In the genomic region with DNA sequence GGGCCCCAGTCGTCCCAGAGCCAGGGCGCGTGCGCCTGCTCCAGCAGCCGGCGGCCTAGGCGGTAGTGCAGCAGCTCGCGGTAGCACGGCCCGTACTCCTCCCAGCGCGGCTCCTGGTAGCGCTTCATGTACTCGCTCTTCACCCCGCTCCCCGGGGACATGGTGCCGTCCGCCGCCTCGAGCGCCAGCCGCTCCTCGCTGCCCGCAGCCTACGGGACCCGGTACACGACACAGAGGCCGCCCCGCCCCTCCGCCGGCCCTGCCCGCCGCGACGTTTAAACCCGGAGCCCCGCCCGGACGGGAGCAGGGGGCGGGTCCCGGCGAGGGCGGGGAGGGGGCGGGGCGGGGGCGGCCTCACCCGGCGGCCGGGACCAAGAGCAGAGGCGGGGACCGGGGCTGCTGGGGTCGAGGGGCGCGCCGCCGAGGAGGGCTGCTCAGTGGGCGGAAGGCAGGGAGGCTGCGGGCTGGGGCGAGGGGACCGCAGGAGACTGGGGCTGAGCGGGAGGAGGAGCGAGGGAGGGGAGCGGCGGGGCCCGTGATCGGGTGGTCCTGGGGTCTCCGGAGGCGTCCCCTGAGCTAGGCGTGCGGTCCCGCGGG, we compare ENCODE assay signal across 8 cellular contexts. TPM values are rescaled to one million over a fixed set of nuclear protein-coding genes. Genes with fewer than 3 reads are reported as not detected.
DNase-seq lines count a peak whose midpoint lies in the region; ATAC-seq and TF ChIP-seq lines count a peak whose summit lies in the region.

No MANE protein-coding gene starts in this region.

- peak; percentile 74 for ATAC-seq in HG03439 (IDR thresholded peaks at IDR 0.05; ENCODE audit: unreplicated experiment)
- peak; percentile 96 for ATAC-seq in lung (ENCODE audit: insufficient read depth, low FRiP score)

- 0 to 1% methylated on average over 53 to 73 of the region's 73 CpGs for WGBS in lung, 2 donors

- H3K9me3 Mint-ChIP-seq in activated CD4-positive, alpha-beta memory T cell treated with anti-CD3 and anti-CD28 coated beads, Interleukin-2, amount 10 ng/mL, durations not matched to agents 7 days and 5 days: peaks cover 2% of the 10 kb centered on the region

- no peaks in the 10 kb centered on the region for H3K9me3 ChIP-seq in lung (ENCODE audit: control insufficient read depth in 2 of 2, insufficient read depth in 1 of 2, low read length in 1 of 2)

- H3K27ac ChIP-seq in C4-2B: peak overlapping the region; percentile 90
- H3K27ac ChIP-seq in lung (ENCODE audit: low read depth in 1 of 2, low read length in 1 of 2): peak overlapping the region; percentile 74 to 93

- peaks cover 0 to 4% of the 10 kb centered on the region in 2 donors for H3K4me1 ChIP-seq in lung (ENCODE audit: control insufficient read depth in 2 of 2, insufficient read depth in 2 of 2, low read length in 2 of 2)

- peak overlapping the region; percentile 61 for H3K27ac Mint-ChIP-seq in activated CD4-positive, alpha-beta memory T cell treated with anti-CD3 and anti-CD28 coated beads, Interleukin-2, amount 10 ng/mL, durations not matched to agents 7 days and 5 days

- peaks cover 9% of the 10 kb centered on the region for H3K36me3 Mint-ChIP-seq in activated CD4-positive, alpha-beta memory T cell treated with anti-CD3 and anti-CD28 coated beads, Interleukin-2, amount 10 ng/mL, durations not matched to agents 7 days and 5 days (ENCODE audit: low read depth)

- H3K4me3 ChIP-seq in lung: peak overlapping the region; percentile 93

- peaks cover 20% of the 10 kb centered on the region for H3K27me3 Mint-ChIP-seq in activated CD4-positive, alpha-beta memory T cell treated with anti-CD3 and anti-CD28 coated beads, Interleukin-2, amount 10 ng/mL, durations not matched to agents 7 days and 5 days

- peaks cover 49% of the 10 kb centered on the region for H3K4me1 Mint-ChIP-seq in activated CD4-positive, alpha-beta memory T cell treated with anti-CD3 and anti-CD28 coated beads, Interleukin-2, amount 10 ng/mL, durations not matched to agents 7 days and 5 days

- H3K27me3 ChIP-seq in lung (ENCODE audit: control insufficient read depth, insufficient read depth): no peaks in the 10 kb centered on the region

- H3K36me3 ChIP-seq in lung (ENCODE audit: control insufficient read depth in 2 of 2, insufficient read depth in 2 of 2, low read length in 2 of 2): no peaks in the 10 kb centered on the region

- H3K4me3 Mint-ChIP-seq in activated CD4-positive, alpha-beta memory T cell treated with anti-CD3 and anti-CD28 coated beads, Interleukin-2, amount 10 ng/mL, durations not matched to agents 7 days and 5 days: peak overlapping the region; percentile 83

- POLR2A ChIA-PET in activated CD4-positive, alpha-beta memory T cell treated with anti-CD3 and anti-CD28 coated beads, Interleukin-2, amount 10 ng/mL, durations not matched to agents 7 days and 5 days (lab: Charles Lee): interaction anchor here (0.6 to 3.2 kb wide), 11 partner anchors 8 to 606 kb away, joined by 3 to 14 read pairs (median 5); a partner anchor contains a TSS

- TF ChIP-seq CTCF in C4-2B (conservative IDR thresholded peaks at IDR 0.05) (no peak), lung (IDR thresholded peaks at IDR 0.05; ENCODE audit: control extremely low read depth, extremely low read depth) (no peak)

- DNase-seq in GM19240 (ENCODE audit: insufficient read length, low spot score): peak; percentile 39
- DNase-seq in NCI-H69 (lab: John Stamatoyannopoulos, UW): peak; percentile 95
- DNase-seq in activated CD4-positive, alpha-beta memory T cell treated with anti-CD3 and anti-CD28 coated beads, Interleukin-2, amount 10 ng/mL, durations not matched to agents 7 days and 5 days: peak; percentile 84
- DNase-seq in ecto neural progenitor cell (ENCODE audit: low spot score): peak; percentile 92
- DNase-seq in lung (ENCODE audit: low spot score): peak; percentile 81
- DNase-seq in stimulated activated CD4-positive, alpha-beta T cell treated with anti-CD3 and anti-CD28 coated beads, TNF-alpha, amount 100 ng/mL, for 4 hours (ENCODE audit: low read depth in 3 of 3): peak; percentile 66 to 70 (median 68)

- CTCF ChIA-PET in activated CD4-positive, alpha-beta memory T cell treated with anti-CD3 and anti-CD28 coated beads, Interleukin-2, amount 10 ng/mL, durations not matched to agents 7 days and 5 days (lab: Charles Lee): interaction anchor here (0.9 to 2.2 kb wide), 5 partner anchors 69 to 650 kb away, joined by 3 to 7 read pairs (median 3); a partner anchor contains a TSS

RNA-seq across cellular contexts. Expression of a gene that starts 0.4 kb away (rescaled TPM):
- 10 to 100 TPM; 13.1 to 13.4 TPM for total RNA-seq in activated CD4-positive, alpha-beta memory T cell treated with anti-CD3 and anti-CD28 coated beads, Interleukin-2, amount 10 ng/mL, durations not matched to agents 7 days and 5 days
- 10 to 100 TPM in 1 of 2 donors, 1 to 10 TPM in 1; 5.3 to 11.1 TPM for total RNA-seq in lung
- polyA plus RNA-seq in lung: 1 to 10 TPM; 1.6 to 3.8 TPM

Comparison
In these comparisons a context has a peak if more than half of its experiments do, and no peak if none do; other contexts are left out.
1. Peak in every context shown above with its lines: DNase-seq, ATAC-seq, H3K4me3 ChIP-seq and H3K27ac ChIP-seq.
2. DNase-seq: peak in every context shown above with its lines; median percentile 95 in NCI-H69; 92 in ecto neural progenitor cell; 84 in activated CD4-positive, alpha-beta memory T cell treated with anti-CD3 and anti-CD28 coated beads, Interleukin-2, amount 10 ng/mL, durations not matched to agents 7 days and 5 days; 81 in lung; 68 in stimulated activated CD4-positive, alpha-beta T cell treated with anti-CD3 and anti-CD28 coated beads, TNF-alpha, amount 100 ng/mL, for 4 hours; 39 in GM19240.